In genomic region chrX:20756585-20756984, GRCh38 we compare ENCODE assay signal across 8 cellular contexts.
"Had no signal": no experiment of that assay in that cellular context is flagged by ENCODE, and none has a peak within 500 bp of the region (broad histone marks: within the 10 kb centered on the region; RNA-seq: fewer than 3 reads in every experiment).

No MANE protein-coding gene starts in this region.

- H3K4me1 ChIP-seq: HAP-1 had no signal

- H3K9me3 ChIP-seq: HAP-1 had no signal

- H2AFZ ChIP-seq: GM23248 had no signal

- H3K36me3 ChIP-seq: HAP-1 had no signal

- H3K9ac ChIP-seq: GM23248 had no signal

- H3K4me3 ChIP-seq: GM23248, HAP-1 had no signal

- H3K27ac ChIP-seq: GM23248, HL-60 had no signal

- DNase-seq: GM23248, GOT3, H7, HFFc6 had no signal

- ATAC-seq: HCT116, HepG2 had no signal
